In the genomic region with DNA sequence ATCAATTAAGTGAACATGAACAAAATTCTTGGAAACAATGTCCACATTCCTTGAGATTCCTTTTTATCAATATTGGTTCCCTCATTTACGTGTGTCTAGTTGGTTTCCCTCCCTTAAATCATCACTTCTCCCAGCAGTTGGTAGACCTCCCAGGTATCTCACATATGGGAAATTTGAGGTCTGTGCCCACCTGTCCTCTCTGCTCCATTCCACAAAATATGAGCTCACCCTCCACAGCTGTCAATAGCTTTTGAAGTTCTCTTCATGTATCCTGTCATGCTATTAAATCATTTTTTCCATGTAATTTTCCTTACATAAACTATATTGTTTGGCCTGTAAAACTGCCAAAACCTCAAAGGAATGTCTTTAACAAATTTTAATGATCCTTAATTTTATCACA, we compare ENCODE assay signal across 32 cellular contexts.
"Had no signal": no experiment of that assay in that cellular context is flagged by ENCODE, and none has a peak within 500 bp of the region (broad histone marks: within the 10 kb centered on the region; RNA-seq: fewer than 3 reads in every experiment).

No MANE protein-coding gene starts in this region.

- H3K36me3 Mint-ChIP-seq: activated naive CD8-positive, alpha-beta T cell had no signal

- H3K27me3 ChIP-seq: brain microvascular endothelial cell, esophagus muscularis mucosa, foreskin keratinocyte, gastrocnemius medialis, heart left ventricle had no signal

- H3K27ac Mint-ChIP-seq: activated B cell treated with CpG ODN at 0.5 μM for 24 hours; activated CD8-positive, alpha-beta T cell treated with anti-CD3 and anti-CD28 coated beads for 36 hours; activated naive CD8-positive, alpha-beta T cell; activated T-helper 17 cell treated with anti-CD3 and anti-CD28 coated beads, Interleukin-2, amount 50 U/mL, for 72 hours; dendritic cell treated with granulocyte-macrophage colony-stimulating factor and Interleukin-4, amounts not matched to agents 40 ng/mL and 50 ng/mL, for 4 days had no signal

- H3K4me1 Mint-ChIP-seq: activated B cell treated with CpG ODN at 0.5 μM for 24 hours; activated T-helper 17 cell treated with anti-CD3 and anti-CD28 coated beads, Interleukin-2, amount 50 U/mL, for 72 hours; central memory CD8-positive, alpha-beta T cell had no signal

- H3K4me1 ChIP-seq: esophagus muscularis mucosa, heart left ventricle had no signal

- FAIRE-seq: astrocyte, bronchial epithelial cell had no signal

- H3K36me3 ChIP-seq: brain microvascular endothelial cell, esophagus muscularis mucosa, gastrocnemius medialis, heart left ventricle, WERI-Rb-1 had no signal

- H3K4me3 ChIP-seq: coronary artery, dorsolateral prefrontal cortex, esophagus muscularis mucosa, gastrocnemius medialis, heart left ventricle had no signal

- DNase-seq: activated B cell treated with CpG ODN at 0.5 μM for 24 hours; activated CD4-positive, alpha-beta T cell treated with anti-CD3 and anti-CD28 coated beads for 48 hours; activated CD4-positive, alpha-beta T cell treated with anti-CD3 and anti-CD28 coated beads, Interleukin-2, amount 50 U/mL, for 1 hour; activated CD4-positive, alpha-beta T cell treated with anti-CD3 and anti-CD28 coated beads, Interleukin-2, amount 50 U/mL, for 48 hours; activated CD8-positive, alpha-beta memory T cell treated with anti-CD3 and anti-CD28 coated beads for 24 hours; activated CD8-positive, alpha-beta T cell treated with anti-CD3 and anti-CD28 coated beads for 36 hours; activated effector memory CD4-positive, alpha-beta T cell treated with Interleukin-2 at 50 U/mL for 16 hours; activated gamma-delta T cell treated with Interleukin-2 at 50 U/mL for 16 hours; activated naive CD4-positive, alpha-beta T cell treated with anti-CD3 and anti-CD28 coated beads, Interleukin-2, amount 50 U/mL, for 16 hours; activated naive CD4-positive, alpha-beta T cell treated with Interleukin-2 at 50 U/mL for 16 hours; activated T-cell treated with anti-CD3 and anti-CD28 coated beads, Interleukin-2, amount 50 U/mL, for 4 hours; amniotic stem cell; anterior cingulate cortex; brain microvascular endothelial cell; dorsolateral prefrontal cortex; effector memory CD4-positive, alpha-beta T cell; erythroblast; foreskin keratinocyte; gastrocnemius medialis; glutamatergic neuron; heart left ventricle; T1000; WERI-Rb-1 had no signal

- ATAC-seq: activated CD4-positive, CD25-positive, alpha-beta regulatory T cell treated with anti-CD3 and anti-CD28 coated beads, Interleukin-2, amount 50 U/mL, for 24 hours; activated CD8-positive, alpha-beta T cell treated with anti-CD3 and anti-CD28 coated beads for 36 hours; activated T-cell treated with anti-CD3 and anti-CD28 coated beads, Interleukin-2, amount 50 U/mL, for 4 hours; activated T-helper 17 cell treated with anti-CD3 and anti-CD28 coated beads, Interleukin-2, amount 50 U/mL, for 72 hours; foreskin keratinocyte; gastrocnemius medialis; heart left ventricle had no signal

- H3K9me3 Mint-ChIP-seq: activated B cell treated with CpG ODN at 0.5 μM for 24 hours; activated T-cell treated with anti-CD3 and anti-CD28 coated beads, Interleukin-2, amount 50 U/mL, for 4 hours; activated T-helper 17 cell treated with anti-CD3 and anti-CD28 coated beads, Interleukin-2, amount 50 U/mL, for 72 hours had no signal

- H3K9me3 ChIP-seq: esophagus muscularis mucosa, gastrocnemius medialis, heart left ventricle had no signal

- H3K4me3 Mint-ChIP-seq: activated B cell treated with CpG ODN at 0.5 μM for 24 hours; activated CD8-positive, alpha-beta T cell treated with anti-CD3 and anti-CD28 coated beads for 36 hours; activated naive CD8-positive, alpha-beta T cell; activated T-cell treated with anti-CD3 and anti-CD28 coated beads, Interleukin-2, amount 50 U/mL, for 4 hours; activated T-helper 17 cell treated with anti-CD3 and anti-CD28 coated beads, Interleukin-2, amount 50 U/mL, for 72 hours; central memory CD8-positive, alpha-beta T cell; dendritic cell treated with granulocyte-macrophage colony-stimulating factor and Interleukin-4, amounts not matched to agents 40 ng/mL and 50 ng/mL, for 4 days had no signal

- H3K27me3 Mint-ChIP-seq: activated B cell treated with CpG ODN at 0.5 μM for 24 hours; activated CD8-positive, alpha-beta T cell treated with anti-CD3 and anti-CD28 coated beads for 36 hours; activated naive CD8-positive, alpha-beta T cell; central memory CD8-positive, alpha-beta T cell; dendritic cell treated with granulocyte-macrophage colony-stimulating factor and Interleukin-4, amounts not matched to agents 40 ng/mL and 50 ng/mL, for 4 days had no signal

- H3K27ac ChIP-seq: brain microvascular endothelial cell, coronary artery, dorsolateral prefrontal cortex, esophagus muscularis mucosa, foreskin keratinocyte, gastrocnemius medialis, heart left ventricle, WERI-Rb-1 had no signal
